Comparison of ENCODE assay signal across 27 cellular contexts in the genomic region with DNA sequence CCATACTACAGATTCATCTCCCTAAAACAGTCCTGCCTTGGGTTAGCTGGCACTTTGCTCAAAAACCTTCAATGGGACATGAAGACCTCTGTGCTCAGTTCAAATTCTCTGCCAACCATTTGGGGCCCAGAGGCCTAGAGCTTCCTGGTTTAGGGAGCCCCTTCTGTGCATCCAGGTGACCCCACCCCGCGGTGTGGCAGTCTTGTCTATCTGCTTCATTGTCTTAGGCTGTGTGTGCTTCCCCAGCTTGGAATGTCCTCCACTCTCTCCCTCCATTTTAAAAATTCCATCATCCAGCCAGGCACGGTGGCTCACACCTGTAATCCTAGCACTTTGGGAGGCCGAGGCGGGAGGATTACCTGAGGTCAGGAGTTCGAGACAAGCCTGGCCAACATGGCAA.
"Had no signal": no experiment of that assay in that cellular context is flagged by ENCODE, and none has a peak within 500 bp of the region (broad histone marks: within the 10 kb centered on the region; RNA-seq: fewer than 3 reads in every experiment).

No MANE protein-coding gene starts in this region.

- H3K27ac Mint-ChIP-seq: naive thymus-derived CD4-positive, alpha-beta T cell; nephron; stimulated activated naive B cell treated with anti-CD40 and anti-IgM and Interleukin-4, amounts not matched to agents 10 μg/mL and 1 μg/mL and 100 μg/mL, for 72 hours; stimulated activated naive CD8-positive, alpha-beta T cell treated with anti-CD3 and anti-CD28 coated beads, Interleukin-15, Interleukin-2, amounts not matched to agents 100 ng/mL and 50 ng/mL, for 24 hours had no signal

- H3K27me3 ChIP-seq: neural progenitor cell, pancreas, right lobe of liver, sigmoid colon, stomach, thyroid gland, tibial nerve, upper lobe of left lung, vagina had no signal

- H3K4me3 Mint-ChIP-seq: naive thymus-derived CD4-positive, alpha-beta T cell; natural killer cell; nephron; neural progenitor cell; stimulated activated naive B cell treated with anti-CD40 and anti-IgM and Interleukin-4, amounts not matched to agents 10 μg/mL and 1 μg/mL and 100 μg/mL, for 72 hours; stimulated activated naive CD8-positive, alpha-beta T cell treated with anti-CD3 and anti-CD28 coated beads, Interleukin-15, Interleukin-2, amounts not matched to agents 100 ng/mL and 50 ng/mL, for 24 hours had no signal

- ATAC-seq: naive thymus-derived CD4-positive, alpha-beta T cell; natural killer cell; pancreas; right cardiac atrium; right lobe of liver; stimulated activated naive B cell treated with anti-CD40 and anti-IgM and Interleukin-4, amounts not matched to agents 10 μg/mL and 1 μg/mL and 100 μg/mL, for 72 hours had no signal

- H3K36me3 ChIP-seq: neural progenitor cell, pancreas, prostate gland, right lobe of liver, sigmoid colon, stomach, thoracic aorta, thyroid gland, tibial nerve, upper lobe of left lung, vagina had no signal

- H3K27ac ChIP-seq: neural progenitor cell, pancreas, prostate gland, right lobe of liver, sigmoid colon, stomach, thoracic aorta, thyroid gland, tibial nerve, upper lobe of left lung, vagina had no signal

- H3K9me3 ChIP-seq: pancreas, prostate gland, right lobe of liver, sigmoid colon, thoracic aorta, thyroid gland, upper lobe of left lung, vagina had no signal

- H3K4me1 Mint-ChIP-seq: nephron; stimulated activated naive B cell treated with anti-CD40 and anti-IgM and Interleukin-4, amounts not matched to agents 10 μg/mL and 1 μg/mL and 100 μg/mL, for 72 hours had no signal

- H3K36me3 Mint-ChIP-seq: naive thymus-derived CD4-positive, alpha-beta T cell; natural killer cell; neural progenitor cell; stimulated activated naive B cell treated with anti-CD40 and anti-IgM and Interleukin-4, amounts not matched to agents 10 μg/mL and 1 μg/mL and 100 μg/mL, for 72 hours had no signal

- DNase-seq: naive thymus-derived CD4-positive, alpha-beta T cell; natural killer cell; occipital lobe; pancreas; retina; right cardiac atrium; right lobe of liver; sigmoid colon; small intestine; stimulated activated CD4-positive, alpha-beta T cell treated with anti-CD3 and anti-CD28 coated beads, Interleukin-15, amount 100 ng/mL, for 24 hours; stimulated activated CD4-positive, alpha-beta T cell treated with anti-CD3 and anti-CD28 coated beads, Interleukin-2, amount 100 ng/mL, for 24 hours; stimulated activated CD4-positive, alpha-beta T cell treated with anti-CD3 and anti-CD28 coated beads, Interleukin-4, amount 100 ng/mL, for 1 hour; stimulated activated CD4-positive, alpha-beta T cell treated with anti-CD3 and anti-CD28 coated beads, Interleukin-4, amount 100 ng/mL, for 4 hours; stimulated activated CD8-positive, alpha-beta memory T cell treated with anti-CD3 and anti-CD28 coated beads, Interleukin-4, amount 100 ng/mL, for 48 hours; stimulated activated naive B cell treated with anti-CD40 and anti-IgM and Interleukin-4, amounts not matched to agents 10 μg/mL and 1 μg/mL and 100 μg/mL, for 72 hours; stimulated activated naive CD4-positive, alpha-beta T cell treated with Interleukin-2 at 50 U/mL for 16 hours; stomach; thyroid gland; trophoblast cell; upper lobe of left lung had no signal

- H3K4me1 ChIP-seq: neural progenitor cell, pancreas, prostate gland, right lobe of liver, sigmoid colon, stomach, thyroid gland, tibial nerve, upper lobe of left lung, vagina had no signal

- H3K4me3 ChIP-seq: neural progenitor cell, pancreas, prostate gland, right lobe of liver, sigmoid colon, stomach, thoracic aorta, thyroid gland, tibial nerve, upper lobe of left lung, vagina had no signal
